In the genomic region with DNA sequence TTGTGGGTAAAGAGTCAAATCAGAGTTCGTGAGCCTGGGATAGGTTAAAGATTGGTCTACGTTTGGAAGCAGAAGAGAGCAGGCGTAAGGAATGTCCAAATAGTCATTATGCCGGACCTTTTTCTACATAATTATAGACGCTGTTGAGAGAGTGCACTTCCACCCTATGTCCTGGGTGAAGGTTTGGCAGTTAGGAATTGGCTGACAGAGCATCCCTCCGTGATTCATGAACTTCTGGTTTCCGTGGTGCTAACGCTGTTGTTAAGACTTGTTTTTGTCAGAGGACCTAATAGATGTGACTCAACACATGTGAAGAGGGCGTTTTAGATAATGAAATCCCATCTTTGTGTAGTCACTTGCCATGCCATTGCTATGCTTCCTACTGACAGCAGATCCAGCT, we compare ENCODE assay signal across 8 cellular contexts. TPM values are rescaled to one million over a fixed set of nuclear protein-coding genes. Genes with fewer than 3 reads are reported as not detected.
DNase-seq lines count a peak whose midpoint lies in the region; ATAC-seq and TF ChIP-seq lines count a peak whose summit lies in the region.

No MANE protein-coding gene starts in this region.

- no peak for TF ChIP-seq CTCF in GM12875 (IDR thresholded peaks at IDR 0.05; ENCODE audit: borderline replicate concordance, insufficient read depth, low read depth, low read length)
- no peak for TF ChIP-seq CTCF in OCI-LY7 (conservative IDR thresholded peaks at IDR 0.05; ENCODE audit: low read length)
- TF ChIP-seq CTCF in upper lobe of right lung (IDR thresholded peaks at IDR 0.05), result no peak

- peak overlapping the region; percentile 91 for H3K4me3 Mint-ChIP-seq in central memory CD8-positive, alpha-beta T cell

- peak overlapping the region; percentile 95 for H3K27ac Mint-ChIP-seq in central memory CD8-positive, alpha-beta T cell (ENCODE audit: low read depth)

- no peaks in the 10 kb centered on the region for H3K9me2 ChIP-seq in OCI-LY7 (ENCODE audit: insufficient read depth, low read length)

- H3K36me3 Mint-ChIP-seq in central memory CD8-positive, alpha-beta T cell (ENCODE audit: insufficient read depth), result peaks cover 30% of the 10 kb centered on the region

- H2AFZ ChIP-seq in OCI-LY7 (ENCODE audit: low read length), result no peak overlapping the region

- H3K27ac ChIP-seq in OCI-LY7 (ENCODE audit: low read depth, low read length, poor library complexity, severe bottlenecking), result no peak overlapping the region
- H3K27ac ChIP-seq in mesodermal cell (ENCODE audit: low read depth, low read length, severe bottlenecking), result peak overlapping the region; percentile 26
- H3K27ac ChIP-seq in upper lobe of right lung, result no peak overlapping the region

- H3K4me3 ChIP-seq in GM12875 (ENCODE audit: low read depth, low read length) (peak overlapping the region; percentile 84), OCI-LY7 (ENCODE audit: low read depth, low read length, poor library complexity, severe bottlenecking) (peak overlapping the region; percentile 96), mesodermal cell (ENCODE audit: extremely low read depth, insufficient read depth, low read length, poor library complexity, severe bottlenecking) (peak overlapping the region; percentile 95), upper lobe of right lung (peak overlapping the region; percentile 97)

- H3K9me3 ChIP-seq in OCI-LY7 (ENCODE audit: low read length) (peaks cover 5% of the 10 kb centered on the region; the same call in 1 of the 2 replicates), mesodermal cell (ENCODE audit: control insufficient read depth, low read length) (peaks cover 4% of the 10 kb centered on the region), upper lobe of right lung (no peaks in the 10 kb centered on the region)

- POLR2A ChIA-PET in OCI-LY7 (lab: Charles Lee), result interaction anchor here (1.2 kb wide), 1 partner anchor 14 kb away, joined by 3 read pairs; no protein-coding TSS in a partner anchor

- no peaks in the 10 kb centered on the region for H3K9me3 Mint-ChIP-seq in central memory CD8-positive, alpha-beta T cell

- H3K4me1 ChIP-seq in OCI-LY7 (ENCODE audit: insufficient read depth, low read length, poor library complexity, severe bottlenecking) (peaks cover 23% of the 10 kb centered on the region), mesodermal cell (ENCODE audit: control insufficient read depth, insufficient read depth, low read length, poor library complexity, severe bottlenecking) (peaks cover 14% of the 10 kb centered on the region), upper lobe of right lung (peaks cover 24% of the 10 kb centered on the region)

- peak overlapping the region; percentile 98 for H3K4me2 ChIP-seq in OCI-LY7 (ENCODE audit: low read length)

- no peaks in the 10 kb centered on the region for H3K27me3 ChIP-seq in upper lobe of right lung

- intact Hi-C loops in OCI-LY7 (cut with micrococcal nuclease; ENCODE audit: unreplicated experiment), result no loop called here
- intact Hi-C loops in upper lobe of right lung (cut with DNase I), result no loop called here

- peaks cover 14% of the 10 kb centered on the region; the same call in 1 of the 2 replicates for H4K20me1 ChIP-seq in OCI-LY7 (ENCODE audit: insufficient read depth, low read length)

- DNase-seq in OCI-LY7 (ENCODE audit: low spot score) (peak; percentile 17), upper lobe of right lung (no peak)
- DNase-seq in central memory CD8-positive, alpha-beta T cell (ENCODE audit: low spot score in 2 of 2), result no peak

- no peaks in the 10 kb centered on the region for H3K27me3 Mint-ChIP-seq in central memory CD8-positive, alpha-beta T cell

- peaks cover 61% of the 10 kb centered on the region for H3K79me2 ChIP-seq in OCI-LY7 (ENCODE audit: insufficient read depth, low read depth, low read length)

- H3K4me1 Mint-ChIP-seq in central memory CD8-positive, alpha-beta T cell, result peaks cover 46% of the 10 kb centered on the region

- ATAC-seq in central memory CD8-positive, alpha-beta T cell (replicated peaks; ENCODE audit: extremely low read depth, poor library complexity, severe bottlenecking), result peak; percentile 22
- peak; percentile 26 for ATAC-seq in upper lobe of right lung
- no peak for ATAC-seq in HG02870 (IDR thresholded peaks at IDR 0.05; ENCODE audit: unreplicated experiment)
- no peak for ATAC-seq in GM21723 (IDR thresholded peaks at IDR 0.05; ENCODE audit: unreplicated experiment)
- no peak for ATAC-seq in GM19463 (IDR thresholded peaks at IDR 0.05; ENCODE audit: unreplicated experiment)

- BruUV-seq in OCI-LY7 (replicated peaks; lab: Mats Ljungman, UMichigan), result no TSS peak

- CTCF ChIA-PET in OCI-LY7 (lab: Charles Lee; ENCODE audit: unreplicated experiment), result no interaction called here

- WGBS in mesodermal cell (ENCODE audit: insufficient coverage in 2 of 2), 2 experiments, result 38 to 52% methylated on average over 7 to 8 of the region's 9 CpGs

- H3K36me3 ChIP-seq in OCI-LY7 (ENCODE audit: insufficient read depth, low read length) (peaks cover 57% of the 10 kb centered on the region), mesodermal cell (ENCODE audit: control insufficient read depth, insufficient read depth, low read length) (peaks cover 62% of the 10 kb centered on the region), upper lobe of right lung (peaks cover 50% of the 10 kb centered on the region)

RNA-seq across cellular contexts. Expression of gene EAF1, which starts 1.1 kb away (rescaled TPM):
- total RNA-seq in OCI-LY7 (2014; rRNA removed; shearing (Covaris generic)), result 18.0 and 23.8 TPM in 2 replicates
- total RNA-seq in OCI-LY7 (2022) (21.6 and 24.1 TPM in 2 replicates), upper lobe of right lung (24.6 TPM)
- polyA plus RNA-seq in mesodermal cell (2013, experiment 1 of 2), result 25.2 TPM
- polyA plus RNA-seq in mesodermal cell (2013, experiment 2 of 2), result 20.2 TPM

RNA-seq across cellular contexts. Expression of gene METTL6, which starts 1.2 kb away (rescaled TPM):
- total RNA-seq in OCI-LY7 (2014; rRNA removed; shearing (Covaris generic)), result 12.7 and 24.3 TPM in 2 replicates
- total RNA-seq in OCI-LY7 (2022), result 23.5 and 28.4 TPM in 2 replicates
- 20.6 TPM for polyA plus RNA-seq in mesodermal cell (2013, experiment 1 of 2)
- 20.7 TPM for polyA plus RNA-seq in mesodermal cell (2013, experiment 2 of 2)
- 14.4 TPM for total RNA-seq in upper lobe of right lung

Comparison
In these comparisons a context has a peak if more than half of its experiments do, and no peak if none do; other contexts are left out.
1. ATAC-seq: peak in central memory CD8-positive, alpha-beta T cell (single experiment) and upper lobe of right lung (single experiment); none in HG02870 (single experiment), GM21723 (single experiment) and GM19463 (single experiment).
2. Peak in every context shown above with its lines, with median percentiles within 50 percentile points of each other: H3K4me3 ChIP-seq.